In the genomic region with DNA sequence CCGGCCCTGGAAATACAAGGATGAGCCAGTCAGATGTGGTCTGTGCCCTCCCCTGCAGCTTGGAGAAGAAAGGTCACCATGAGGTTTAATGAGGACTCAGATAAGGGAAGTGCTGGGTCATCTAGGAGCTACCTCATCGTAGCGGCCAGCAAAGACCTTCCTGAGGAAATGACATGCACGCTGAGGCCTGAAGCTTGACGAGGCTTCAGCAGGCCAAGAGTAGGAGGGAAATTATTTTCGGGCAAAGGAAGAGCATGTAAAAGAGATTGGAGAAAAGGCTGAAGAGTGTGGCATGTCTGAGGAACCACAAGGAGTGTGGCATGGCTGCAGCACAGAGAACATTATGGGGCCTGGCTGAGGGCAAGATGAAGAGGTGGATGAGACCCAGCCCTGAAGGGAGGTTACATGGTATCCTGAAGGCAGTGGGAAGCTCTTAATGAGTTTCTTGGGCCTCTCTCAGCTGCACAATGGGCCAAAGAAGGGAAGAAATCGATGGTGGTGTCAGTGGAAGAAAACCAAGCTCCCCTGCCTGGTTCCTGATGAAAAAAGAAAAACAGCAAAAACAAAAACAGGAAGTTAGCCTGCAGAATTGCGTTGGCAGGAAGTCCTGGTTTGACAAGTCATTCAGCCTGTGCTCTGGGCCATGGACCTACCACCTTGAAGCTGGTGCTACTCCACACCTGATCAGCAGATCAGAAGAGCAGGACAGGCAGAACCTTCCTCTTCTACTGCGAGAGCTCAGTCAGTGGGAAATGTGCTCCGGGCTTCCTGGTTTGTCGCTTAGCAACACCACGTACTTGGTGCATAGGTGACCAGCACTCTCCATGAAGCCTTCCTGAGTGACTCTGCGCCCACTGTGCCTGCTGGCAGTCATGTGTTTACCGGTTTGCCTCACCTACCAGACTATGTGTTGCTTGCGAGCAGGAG, we compare ENCODE assay signal across 1 cellular context.
TF ChIP-seq lines count a peak whose summit lies in the region.

No MANE protein-coding gene starts in this region.

TF ChIP-seq in K562, 482 proteins besides CTCF, POLR2A, EP300 and RAD21 (continued from another document and continues in another):
- TF ChIP-seq, protein P1, sequence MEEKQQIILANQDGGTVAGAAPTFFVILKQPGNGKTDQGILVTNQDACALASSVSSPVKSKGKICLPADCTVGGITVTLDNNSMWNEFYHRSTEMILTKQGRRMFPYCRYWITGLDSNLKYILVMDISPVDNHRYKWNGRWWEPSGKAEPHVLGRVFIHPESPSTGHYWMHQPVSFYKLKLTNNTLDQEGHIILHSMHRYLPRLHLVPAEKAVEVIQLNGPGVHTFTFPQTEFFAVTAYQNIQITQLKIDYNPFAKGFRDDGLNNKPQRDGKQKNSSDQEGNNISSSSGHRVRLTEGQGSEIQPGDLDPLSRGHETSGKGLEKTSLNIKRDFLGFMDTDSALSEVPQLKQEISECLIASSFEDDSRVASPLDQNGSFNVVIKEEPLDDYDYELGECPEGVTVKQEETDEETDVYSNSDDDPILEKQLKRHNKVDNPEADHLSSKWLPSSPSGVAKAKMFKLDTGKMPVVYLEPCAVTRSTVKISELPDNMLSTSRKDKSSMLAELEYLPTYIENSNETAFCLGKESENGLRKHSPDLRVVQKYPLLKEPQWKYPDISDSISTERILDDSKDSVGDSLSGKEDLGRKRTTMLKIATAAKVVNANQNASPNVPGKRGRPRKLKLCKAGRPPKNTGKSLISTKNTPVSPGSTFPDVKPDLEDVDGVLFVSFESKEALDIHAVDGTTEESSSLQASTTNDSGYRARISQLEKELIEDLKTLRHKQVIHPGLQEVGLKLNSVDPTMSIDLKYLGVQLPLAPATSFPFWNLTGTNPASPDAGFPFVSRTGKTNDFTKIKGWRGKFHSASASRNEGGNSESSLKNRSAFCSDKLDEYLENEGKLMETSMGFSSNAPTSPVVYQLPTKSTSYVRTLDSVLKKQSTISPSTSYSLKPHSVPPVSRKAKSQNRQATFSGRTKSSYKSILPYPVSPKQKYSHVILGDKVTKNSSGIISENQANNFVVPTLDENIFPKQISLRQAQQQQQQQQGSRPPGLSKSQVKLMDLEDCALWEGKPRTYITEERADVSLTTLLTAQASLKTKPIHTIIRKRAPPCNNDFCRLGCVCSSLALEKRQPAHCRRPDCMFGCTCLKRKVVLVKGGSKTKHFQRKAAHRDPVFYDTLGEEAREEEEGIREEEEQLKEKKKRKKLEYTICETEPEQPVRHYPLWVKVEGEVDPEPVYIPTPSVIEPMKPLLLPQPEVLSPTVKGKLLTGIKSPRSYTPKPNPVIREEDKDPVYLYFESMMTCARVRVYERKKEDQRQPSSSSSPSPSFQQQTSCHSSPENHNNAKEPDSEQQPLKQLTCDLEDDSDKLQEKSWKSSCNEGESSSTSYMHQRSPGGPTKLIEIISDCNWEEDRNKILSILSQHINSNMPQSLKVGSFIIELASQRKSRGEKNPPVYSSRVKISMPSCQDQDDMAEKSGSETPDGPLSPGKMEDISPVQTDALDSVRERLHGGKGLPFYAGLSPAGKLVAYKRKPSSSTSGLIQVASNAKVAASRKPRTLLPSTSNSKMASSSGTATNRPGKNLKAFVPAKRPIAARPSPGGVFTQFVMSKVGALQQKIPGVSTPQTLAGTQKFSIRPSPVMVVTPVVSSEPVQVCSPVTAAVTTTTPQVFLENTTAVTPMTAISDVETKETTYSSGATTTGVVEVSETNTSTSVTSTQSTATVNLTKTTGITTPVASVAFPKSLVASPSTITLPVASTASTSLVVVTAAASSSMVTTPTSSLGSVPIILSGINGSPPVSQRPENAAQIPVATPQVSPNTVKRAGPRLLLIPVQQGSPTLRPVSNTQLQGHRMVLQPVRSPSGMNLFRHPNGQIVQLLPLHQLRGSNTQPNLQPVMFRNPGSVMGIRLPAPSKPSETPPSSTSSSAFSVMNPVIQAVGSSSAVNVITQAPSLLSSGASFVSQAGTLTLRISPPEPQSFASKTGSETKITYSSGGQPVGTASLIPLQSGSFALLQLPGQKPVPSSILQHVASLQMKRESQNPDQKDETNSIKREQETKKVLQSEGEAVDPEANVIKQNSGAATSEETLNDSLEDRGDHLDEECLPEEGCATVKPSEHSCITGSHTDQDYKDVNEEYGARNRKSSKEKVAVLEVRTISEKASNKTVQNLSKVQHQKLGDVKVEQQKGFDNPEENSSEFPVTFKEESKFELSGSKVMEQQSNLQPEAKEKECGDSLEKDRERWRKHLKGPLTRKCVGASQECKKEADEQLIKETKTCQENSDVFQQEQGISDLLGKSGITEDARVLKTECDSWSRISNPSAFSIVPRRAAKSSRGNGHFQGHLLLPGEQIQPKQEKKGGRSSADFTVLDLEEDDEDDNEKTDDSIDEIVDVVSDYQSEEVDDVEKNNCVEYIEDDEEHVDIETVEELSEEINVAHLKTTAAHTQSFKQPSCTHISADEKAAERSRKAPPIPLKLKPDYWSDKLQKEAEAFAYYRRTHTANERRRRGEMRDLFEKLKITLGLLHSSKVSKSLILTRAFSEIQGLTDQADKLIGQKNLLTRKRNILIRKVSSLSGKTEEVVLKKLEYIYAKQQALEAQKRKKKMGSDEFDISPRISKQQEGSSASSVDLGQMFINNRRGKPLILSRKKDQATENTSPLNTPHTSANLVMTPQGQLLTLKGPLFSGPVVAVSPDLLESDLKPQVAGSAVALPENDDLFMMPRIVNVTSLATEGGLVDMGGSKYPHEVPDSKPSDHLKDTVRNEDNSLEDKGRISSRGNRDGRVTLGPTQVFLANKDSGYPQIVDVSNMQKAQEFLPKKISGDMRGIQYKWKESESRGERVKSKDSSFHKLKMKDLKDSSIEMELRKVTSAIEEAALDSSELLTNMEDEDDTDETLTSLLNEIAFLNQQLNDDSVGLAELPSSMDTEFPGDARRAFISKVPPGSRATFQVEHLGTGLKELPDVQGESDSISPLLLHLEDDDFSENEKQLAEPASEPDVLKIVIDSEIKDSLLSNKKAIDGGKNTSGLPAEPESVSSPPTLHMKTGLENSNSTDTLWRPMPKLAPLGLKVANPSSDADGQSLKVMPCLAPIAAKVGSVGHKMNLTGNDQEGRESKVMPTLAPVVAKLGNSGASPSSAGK (IDR thresholded peaks at IDR 0.05), result peak; percentile 99
- TF ChIP-seq, protein P2, sequence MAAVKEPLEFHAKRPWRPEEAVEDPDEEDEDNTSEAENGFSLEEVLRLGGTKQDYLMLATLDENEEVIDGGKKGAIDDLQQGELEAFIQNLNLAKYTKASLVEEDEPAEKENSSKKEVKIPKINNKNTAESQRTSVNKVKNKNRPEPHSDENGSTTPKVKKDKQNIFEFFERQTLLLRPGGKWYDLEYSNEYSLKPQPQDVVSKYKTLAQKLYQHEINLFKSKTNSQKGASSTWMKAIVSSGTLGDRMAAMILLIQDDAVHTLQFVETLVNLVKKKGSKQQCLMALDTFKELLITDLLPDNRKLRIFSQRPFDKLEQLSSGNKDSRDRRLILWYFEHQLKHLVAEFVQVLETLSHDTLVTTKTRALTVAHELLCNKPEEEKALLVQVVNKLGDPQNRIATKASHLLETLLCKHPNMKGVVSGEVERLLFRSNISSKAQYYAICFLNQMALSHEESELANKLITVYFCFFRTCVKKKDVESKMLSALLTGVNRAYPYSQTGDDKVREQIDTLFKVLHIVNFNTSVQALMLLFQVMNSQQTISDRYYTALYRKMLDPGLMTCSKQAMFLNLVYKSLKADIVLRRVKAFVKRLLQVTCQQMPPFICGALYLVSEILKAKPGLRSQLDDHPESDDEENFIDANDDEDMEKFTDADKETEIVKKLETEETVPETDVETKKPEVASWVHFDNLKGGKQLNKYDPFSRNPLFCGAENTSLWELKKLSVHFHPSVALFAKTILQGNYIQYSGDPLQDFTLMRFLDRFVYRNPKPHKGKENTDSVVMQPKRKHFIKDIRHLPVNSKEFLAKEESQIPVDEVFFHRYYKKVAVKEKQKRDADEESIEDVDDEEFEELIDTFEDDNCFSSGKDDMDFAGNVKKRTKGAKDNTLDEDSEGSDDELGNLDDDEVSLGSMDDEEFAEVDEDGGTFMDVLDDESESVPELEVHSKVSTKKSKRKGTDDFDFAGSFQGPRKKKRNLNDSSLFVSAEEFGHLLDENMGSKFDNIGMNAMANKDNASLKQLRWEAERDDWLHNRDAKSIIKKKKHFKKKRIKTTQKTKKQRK (IDR thresholded peaks at IDR 0.05; ENCODE audit: borderline replicate concordance, low read depth, low read length), result no peak
- TF ChIP-seq, protein P3, sequence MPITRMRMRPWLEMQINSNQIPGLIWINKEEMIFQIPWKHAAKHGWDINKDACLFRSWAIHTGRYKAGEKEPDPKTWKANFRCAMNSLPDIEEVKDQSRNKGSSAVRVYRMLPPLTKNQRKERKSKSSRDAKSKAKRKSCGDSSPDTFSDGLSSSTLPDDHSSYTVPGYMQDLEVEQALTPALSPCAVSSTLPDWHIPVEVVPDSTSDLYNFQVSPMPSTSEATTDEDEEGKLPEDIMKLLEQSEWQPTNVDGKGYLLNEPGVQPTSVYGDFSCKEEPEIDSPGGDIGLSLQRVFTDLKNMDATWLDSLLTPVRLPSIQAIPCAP (CRISPR knock-in tag; IDR thresholded peaks at IDR 0.05; ENCODE audit: borderline replicate concordance), result no peak
- no peak for TF ChIP-seq POLR2H (tag; IDR thresholded peaks at IDR 0.05; ENCODE audit: low read depth)
- TF ChIP-seq ZNF224 (CRISPR knock-in tag; IDR thresholded peaks at IDR 0.05), result no peak
- TF ChIP-seq TRIM24 (IDR thresholded peaks at IDR 0.05), result peak; percentile 71 to 88
- no peak for TF ChIP-seq MCM5 (IDR thresholded peaks at IDR 0.05; ENCODE audit: low read depth)
- TF ChIP-seq HDAC3 (IDR thresholded peaks at IDR 0.05; ENCODE audit: borderline replicate concordance, partially characterized antibody), result peak; percentile 29
- peak; percentile 87 for TF ChIP-seq CXXC5 (CRISPR knock-in tag; IDR thresholded peaks at IDR 0.05)
- no peak for TF ChIP-seq ZNF263 (CRISPR knock-in tag; IDR thresholded peaks at IDR 0.05; ENCODE audit: borderline replicate concordance)
- TF ChIP-seq, protein P4, sequence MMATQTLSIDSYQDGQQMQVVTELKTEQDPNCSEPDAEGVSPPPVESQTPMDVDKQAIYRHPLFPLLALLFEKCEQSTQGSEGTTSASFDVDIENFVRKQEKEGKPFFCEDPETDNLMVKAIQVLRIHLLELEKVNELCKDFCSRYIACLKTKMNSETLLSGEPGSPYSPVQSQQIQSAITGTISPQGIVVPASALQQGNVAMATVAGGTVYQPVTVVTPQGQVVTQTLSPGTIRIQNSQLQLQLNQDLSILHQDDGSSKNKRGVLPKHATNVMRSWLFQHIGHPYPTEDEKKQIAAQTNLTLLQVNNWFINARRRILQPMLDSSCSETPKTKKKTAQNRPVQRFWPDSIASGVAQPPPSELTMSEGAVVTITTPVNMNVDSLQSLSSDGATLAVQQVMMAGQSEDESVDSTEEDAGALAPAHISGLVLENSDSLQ (IDR thresholded peaks at IDR 0.05), result peak; percentile 69
- TF ChIP-seq RBBP5 (IDR thresholded peaks at IDR 0.05; ENCODE audit: borderline replicate concordance, insufficient read depth, low read length, poor library complexity, severe bottlenecking), result peak; percentile 71
- TF ChIP-seq, protein P5, sequence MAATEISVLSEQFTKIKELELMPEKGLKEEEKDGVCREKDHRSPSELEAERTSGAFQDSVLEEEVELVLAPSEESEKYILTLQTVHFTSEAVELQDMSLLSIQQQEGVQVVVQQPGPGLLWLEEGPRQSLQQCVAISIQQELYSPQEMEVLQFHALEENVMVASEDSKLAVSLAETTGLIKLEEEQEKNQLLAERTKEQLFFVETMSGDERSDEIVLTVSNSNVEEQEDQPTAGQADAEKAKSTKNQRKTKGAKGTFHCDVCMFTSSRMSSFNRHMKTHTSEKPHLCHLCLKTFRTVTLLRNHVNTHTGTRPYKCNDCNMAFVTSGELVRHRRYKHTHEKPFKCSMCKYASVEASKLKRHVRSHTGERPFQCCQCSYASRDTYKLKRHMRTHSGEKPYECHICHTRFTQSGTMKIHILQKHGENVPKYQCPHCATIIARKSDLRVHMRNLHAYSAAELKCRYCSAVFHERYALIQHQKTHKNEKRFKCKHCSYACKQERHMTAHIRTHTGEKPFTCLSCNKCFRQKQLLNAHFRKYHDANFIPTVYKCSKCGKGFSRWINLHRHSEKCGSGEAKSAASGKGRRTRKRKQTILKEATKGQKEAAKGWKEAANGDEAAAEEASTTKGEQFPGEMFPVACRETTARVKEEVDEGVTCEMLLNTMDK (IDR thresholded peaks at IDR 0.05; ENCODE audit: borderline replicate concordance, insufficient read depth, low read depth, low read length, poor library complexity, severe bottlenecking), result no peak
- TF ChIP-seq TAF1 (IDR thresholded peaks at IDR 0.05; ENCODE audit: control insufficient read depth, extremely low read depth, insufficient read depth, low read length, severe bottlenecking), result no peak
- no peak for TF ChIP-seq TCF7L2 (IDR thresholded peaks at IDR 0.05; ENCODE audit: low read depth, low read length)
- TF ChIP-seq CBX3 (IDR thresholded peaks at IDR 0.05; ENCODE audit: borderline replicate concordance in 1 of 2, low read length in 2 of 2), result peak in 1 of 2 experiments; percentile 91; a peak in 2 of 3 replicates
- TF ChIP-seq RNF2 (IDR thresholded peaks at IDR 0.05), result peak; percentile 97
- peak; percentile 96 for TF ChIP-seq ATF7 (IDR thresholded peaks at IDR 0.05)
- TF ChIP-seq, protein P6, sequence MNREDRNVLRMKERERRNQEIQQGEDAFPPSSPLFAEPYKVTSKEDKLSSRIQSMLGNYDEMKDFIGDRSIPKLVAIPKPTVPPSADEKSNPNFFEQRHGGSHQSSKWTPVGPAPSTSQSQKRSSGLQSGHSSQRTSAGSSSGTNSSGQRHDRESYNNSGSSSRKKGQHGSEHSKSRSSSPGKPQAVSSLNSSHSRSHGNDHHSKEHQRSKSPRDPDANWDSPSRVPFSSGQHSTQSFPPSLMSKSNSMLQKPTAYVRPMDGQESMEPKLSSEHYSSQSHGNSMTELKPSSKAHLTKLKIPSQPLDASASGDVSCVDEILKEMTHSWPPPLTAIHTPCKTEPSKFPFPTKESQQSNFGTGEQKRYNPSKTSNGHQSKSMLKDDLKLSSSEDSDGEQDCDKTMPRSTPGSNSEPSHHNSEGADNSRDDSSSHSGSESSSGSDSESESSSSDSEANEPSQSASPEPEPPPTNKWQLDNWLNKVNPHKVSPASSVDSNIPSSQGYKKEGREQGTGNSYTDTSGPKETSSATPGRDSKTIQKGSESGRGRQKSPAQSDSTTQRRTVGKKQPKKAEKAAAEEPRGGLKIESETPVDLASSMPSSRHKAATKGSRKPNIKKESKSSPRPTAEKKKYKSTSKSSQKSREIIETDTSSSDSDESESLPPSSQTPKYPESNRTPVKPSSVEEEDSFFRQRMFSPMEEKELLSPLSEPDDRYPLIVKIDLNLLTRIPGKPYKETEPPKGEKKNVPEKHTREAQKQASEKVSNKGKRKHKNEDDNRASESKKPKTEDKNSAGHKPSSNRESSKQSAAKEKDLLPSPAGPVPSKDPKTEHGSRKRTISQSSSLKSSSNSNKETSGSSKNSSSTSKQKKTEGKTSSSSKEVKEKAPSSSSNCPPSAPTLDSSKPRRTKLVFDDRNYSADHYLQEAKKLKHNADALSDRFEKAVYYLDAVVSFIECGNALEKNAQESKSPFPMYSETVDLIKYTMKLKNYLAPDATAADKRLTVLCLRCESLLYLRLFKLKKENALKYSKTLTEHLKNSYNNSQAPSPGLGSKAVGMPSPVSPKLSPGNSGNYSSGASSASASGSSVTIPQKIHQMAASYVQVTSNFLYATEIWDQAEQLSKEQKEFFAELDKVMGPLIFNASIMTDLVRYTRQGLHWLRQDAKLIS (CRISPR knock-in tag; IDR thresholded peaks at IDR 0.05), result peak; percentile 90
- no peak for TF ChIP-seq HMGN3 (IDR thresholded peaks at IDR 0.05; ENCODE audit: borderline replicate concordance, extremely low read depth, insufficient read length, low read depth, low read length)
